1 cellular context compared by ENCODE assay signal in the genomic region with DNA sequence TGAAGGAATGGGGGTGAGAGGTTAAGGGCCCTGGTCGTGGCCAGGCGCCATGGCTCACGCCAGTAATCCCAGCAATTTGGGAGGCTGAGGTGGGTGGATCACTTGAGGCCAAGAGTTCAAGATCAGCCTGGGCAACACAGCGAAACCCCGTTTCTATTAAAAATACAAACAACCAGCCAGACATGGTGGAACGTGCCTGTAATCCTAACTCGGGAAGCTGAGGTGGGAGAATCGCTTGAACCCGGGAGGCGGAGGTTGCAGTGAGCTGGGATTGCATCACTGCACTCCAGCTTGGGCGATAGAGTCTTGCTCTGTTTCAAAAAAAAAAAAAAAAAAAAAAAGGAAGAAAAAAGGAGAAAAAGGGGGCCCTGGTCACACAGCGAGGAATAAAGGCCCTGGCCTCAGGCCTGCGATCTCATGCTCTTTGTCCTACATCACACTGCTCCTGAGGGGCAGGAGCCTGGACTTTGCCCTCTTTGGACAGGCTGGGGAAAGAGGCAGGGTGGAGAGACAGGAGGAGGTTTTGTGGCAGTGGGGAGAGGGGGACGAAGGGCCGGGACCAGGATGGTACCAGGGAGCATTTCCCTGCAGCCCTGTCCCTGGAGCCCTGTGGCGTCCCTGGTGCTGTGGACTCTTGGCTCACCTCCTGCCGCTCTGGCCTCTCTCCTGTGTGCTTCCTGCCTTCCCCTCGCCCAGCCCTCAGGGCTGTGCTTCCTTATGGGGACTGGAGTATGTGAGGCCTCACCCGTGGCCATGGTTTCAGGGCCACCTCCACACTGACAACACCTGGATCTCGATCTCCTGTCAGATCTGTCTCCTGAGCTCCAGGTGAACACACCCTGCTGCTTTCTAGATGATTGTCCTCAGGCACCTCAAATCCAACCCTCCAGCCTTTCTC.
TF ChIP-seq lines count a peak whose summit lies in the region.

No MANE protein-coding gene starts in this region.

TF ChIP-seq in HepG2, 621 proteins besides CTCF, POLR2A, EP300 and RAD21 (continues in another document):
- peak; percentile 97 for TF ChIP-seq POLR2G (IDR thresholded peaks at IDR 0.05; ENCODE audit: low read depth, low read length)
- TF ChIP-seq, protein P1, sequence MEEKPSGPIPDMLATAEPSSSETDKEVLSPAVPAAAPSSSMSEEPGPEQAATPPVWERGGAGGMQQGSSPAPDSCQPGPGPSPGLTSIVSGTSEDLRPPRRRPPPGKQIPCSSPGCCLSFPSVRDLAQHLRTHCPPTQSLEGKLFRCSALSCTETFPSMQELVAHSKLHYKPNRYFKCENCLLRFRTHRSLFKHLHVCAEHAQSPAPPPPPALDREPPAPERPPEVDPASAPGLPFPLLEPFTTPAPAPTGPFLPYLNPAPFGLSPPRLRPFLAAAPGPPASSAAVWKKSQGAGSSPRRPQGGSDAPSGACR (CRISPR knock-in tag; IDR thresholded peaks at IDR 0.05): peak; percentile 90
- TF ChIP-seq, protein P2, sequence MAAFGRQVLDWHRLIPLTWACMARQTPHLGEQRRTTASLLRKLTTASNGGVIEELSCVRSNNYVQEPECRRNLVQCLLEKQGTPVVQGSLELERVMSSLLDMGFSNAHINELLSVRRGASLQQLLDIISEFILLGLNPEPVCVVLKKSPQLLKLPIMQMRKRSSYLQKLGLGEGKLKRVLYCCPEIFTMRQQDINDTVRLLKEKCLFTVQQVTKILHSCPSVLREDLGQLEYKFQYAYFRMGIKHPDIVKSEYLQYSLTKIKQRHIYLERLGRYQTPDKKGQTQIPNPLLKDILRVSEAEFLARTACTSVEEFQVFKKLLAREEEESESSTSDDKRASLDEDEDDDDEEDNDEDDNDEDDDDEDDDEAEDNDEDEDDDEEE (CRISPR knock-in tag; IDR thresholded peaks at IDR 0.05): 0 out of 2 replicates have a peak, but pooled peaks have one; percentile 39
- no peak for TF ChIP-seq NONO (IDR thresholded peaks at IDR 0.05)
- peak; percentile 92 for TF ChIP-seq NONO (CRISPR knock-in tag; conservative IDR thresholded peaks at IDR 0.05)
- TF ChIP-seq POLR2AphosphoS5 (IDR thresholded peaks at IDR 0.05; ENCODE audit: low read depth, low read length): peak; percentile 81
- TF ChIP-seq STAT5B (CRISPR knock-in tag; IDR thresholded peaks at IDR 0.05): no peak
- 0 out of 2 replicates have a peak, but pooled peaks have one; percentile 72 for TF ChIP-seq ZNF782 (CRISPR knock-in tag; IDR thresholded peaks at IDR 0.05; ENCODE audit: borderline replicate concordance)
- TF ChIP-seq, protein P3, sequence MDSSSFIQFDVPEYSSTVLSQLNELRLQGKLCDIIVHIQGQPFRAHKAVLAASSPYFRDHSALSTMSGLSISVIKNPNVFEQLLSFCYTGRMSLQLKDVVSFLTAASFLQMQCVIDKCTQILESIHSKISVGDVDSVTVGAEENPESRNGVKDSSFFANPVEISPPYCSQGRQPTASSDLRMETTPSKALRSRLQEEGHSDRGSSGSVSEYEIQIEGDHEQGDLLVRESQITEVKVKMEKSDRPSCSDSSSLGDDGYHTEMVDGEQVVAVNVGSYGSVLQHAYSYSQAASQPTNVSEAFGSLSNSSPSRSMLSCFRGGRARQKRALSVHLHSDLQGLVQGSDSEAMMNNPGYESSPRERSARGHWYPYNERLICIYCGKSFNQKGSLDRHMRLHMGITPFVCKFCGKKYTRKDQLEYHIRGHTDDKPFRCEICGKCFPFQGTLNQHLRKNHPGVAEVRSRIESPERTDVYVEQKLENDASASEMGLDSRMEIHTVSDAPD (CRISPR knock-in tag; IDR thresholded peaks at IDR 0.05): no peak
- TF ChIP-seq SKI (IDR thresholded peaks at IDR 0.05; ENCODE audit: partially characterized antibody): no peak
- no peak for TF ChIP-seq SETDB1 (CRISPR knock-in tag; IDR thresholded peaks at IDR 0.05; ENCODE audit: borderline replicate concordance)
- no peak for TF ChIP-seq ZNF180 (CRISPR knock-in tag; IDR thresholded peaks at IDR 0.05; ENCODE audit: borderline replicate concordance, low read depth)
- peak; percentile 82; the same call in 1 of the 2 replicates for TF ChIP-seq ZNF546 (CRISPR knock-in tag; conservative IDR thresholded peaks at IDR 0.05)
- TF ChIP-seq, protein P4, sequence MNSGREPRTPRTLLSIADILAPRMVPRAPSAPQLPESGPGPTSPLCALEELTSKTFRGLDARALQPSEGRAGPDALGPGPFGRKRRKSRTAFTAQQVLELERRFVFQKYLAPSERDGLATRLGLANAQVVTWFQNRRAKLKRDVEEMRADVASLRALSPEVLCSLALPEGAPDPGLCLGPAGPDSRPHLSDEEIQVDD (CRISPR knock-in tag; IDR thresholded peaks at IDR 0.05; ENCODE audit: borderline replicate concordance): no peak
- TF ChIP-seq, protein P5, sequence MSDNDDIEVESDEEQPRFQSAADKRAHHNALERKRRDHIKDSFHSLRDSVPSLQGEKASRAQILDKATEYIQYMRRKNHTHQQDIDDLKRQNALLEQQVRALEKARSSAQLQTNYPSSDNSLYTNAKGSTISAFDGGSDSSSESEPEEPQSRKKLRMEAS (IDR thresholded peaks at IDR 0.05): peak; percentile 87
- 0 out of 2 replicates have a peak, but pooled peaks have one; percentile 68 for TF ChIP-seq CENPT (CRISPR knock-in tag; IDR thresholded peaks at IDR 0.05; ENCODE audit: low read depth)
- TF ChIP-seq, protein P6, sequence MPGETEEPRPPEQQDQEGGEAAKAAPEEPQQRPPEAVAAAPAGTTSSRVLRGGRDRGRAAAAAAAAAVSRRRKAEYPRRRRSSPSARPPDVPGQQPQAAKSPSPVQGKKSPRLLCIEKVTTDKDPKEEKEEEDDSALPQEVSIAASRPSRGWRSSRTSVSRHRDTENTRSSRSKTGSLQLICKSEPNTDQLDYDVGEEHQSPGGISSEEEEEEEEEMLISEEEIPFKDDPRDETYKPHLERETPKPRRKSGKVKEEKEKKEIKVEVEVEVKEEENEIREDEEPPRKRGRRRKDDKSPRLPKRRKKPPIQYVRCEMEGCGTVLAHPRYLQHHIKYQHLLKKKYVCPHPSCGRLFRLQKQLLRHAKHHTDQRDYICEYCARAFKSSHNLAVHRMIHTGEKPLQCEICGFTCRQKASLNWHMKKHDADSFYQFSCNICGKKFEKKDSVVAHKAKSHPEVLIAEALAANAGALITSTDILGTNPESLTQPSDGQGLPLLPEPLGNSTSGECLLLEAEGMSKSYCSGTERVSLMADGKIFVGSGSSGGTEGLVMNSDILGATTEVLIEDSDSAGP (CRISPR knock-in tag; IDR thresholded peaks at IDR 0.05; ENCODE audit: borderline replicate concordance): peak; percentile 77
- TF ChIP-seq RFXANK (CRISPR knock-in tag; IDR thresholded peaks at IDR 0.05): no peak
- peak; percentile 90; the same call in 1 of the 2 replicates for TF ChIP-seq DMAP1 (CRISPR knock-in tag; IDR thresholded peaks at IDR 0.05)
- TF ChIP-seq ETV5 (CRISPR knock-in tag; IDR thresholded peaks at IDR 0.05; ENCODE audit: borderline replicate concordance): peak; percentile 57; the same call in 1 of the 2 replicates
- TF ChIP-seq, protein P7, sequence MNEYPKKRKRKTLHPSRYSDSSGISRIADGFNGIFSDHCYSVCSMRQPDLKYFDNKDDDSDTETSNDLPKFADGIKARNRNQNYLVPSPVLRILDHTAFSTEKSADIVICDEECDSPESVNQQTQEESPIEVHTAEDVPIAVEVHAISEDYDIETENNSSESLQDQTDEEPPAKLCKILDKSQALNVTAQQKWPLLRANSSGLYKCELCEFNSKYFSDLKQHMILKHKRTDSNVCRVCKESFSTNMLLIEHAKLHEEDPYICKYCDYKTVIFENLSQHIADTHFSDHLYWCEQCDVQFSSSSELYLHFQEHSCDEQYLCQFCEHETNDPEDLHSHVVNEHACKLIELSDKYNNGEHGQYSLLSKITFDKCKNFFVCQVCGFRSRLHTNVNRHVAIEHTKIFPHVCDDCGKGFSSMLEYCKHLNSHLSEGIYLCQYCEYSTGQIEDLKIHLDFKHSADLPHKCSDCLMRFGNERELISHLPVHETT (CRISPR knock-in tag; conservative IDR thresholded peaks at IDR 0.05): 0 out of 2 replicates have a peak, but pooled peaks have one; percentile 22
- peak; percentile 67; the same call in 1 of the 2 replicates for TF ChIP-seq KDM5B (CRISPR knock-in tag; IDR thresholded peaks at IDR 0.05; ENCODE audit: borderline replicate concordance)
- 0 out of 2 replicates have a peak, but pooled peaks have one; percentile 26 for TF ChIP-seq ZNF468 (CRISPR knock-in tag; IDR thresholded peaks at IDR 0.05)
- TF ChIP-seq, protein P8, sequence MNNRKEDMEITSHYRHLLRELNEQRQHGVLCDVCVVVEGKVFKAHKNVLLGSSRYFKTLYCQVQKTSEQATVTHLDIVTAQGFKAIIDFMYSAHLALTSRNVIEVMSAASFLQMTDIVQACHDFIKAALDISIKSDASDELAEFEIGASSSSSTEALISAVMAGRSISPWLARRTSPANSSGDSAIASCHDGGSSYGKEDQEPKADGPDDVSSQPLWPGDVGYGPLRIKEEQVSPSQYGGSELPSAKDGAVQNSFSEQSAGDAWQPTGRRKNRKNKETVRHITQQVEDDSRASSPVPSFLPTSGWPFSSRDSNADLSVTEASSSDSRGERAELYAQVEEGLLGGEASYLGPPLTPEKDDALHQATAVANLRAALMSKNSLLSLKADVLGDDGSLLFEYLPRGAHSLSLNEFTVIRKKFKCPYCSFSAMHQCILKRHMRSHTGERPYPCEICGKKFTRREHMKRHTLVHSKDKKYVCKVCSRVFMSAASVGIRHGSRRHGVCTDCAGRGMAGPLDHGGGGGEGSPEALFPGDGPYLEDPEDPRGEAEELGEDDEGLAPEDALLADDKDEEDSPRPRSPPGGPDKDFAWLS (CRISPR knock-in tag; IDR thresholded peaks at IDR 0.05; ENCODE audit: borderline replicate concordance): 0 out of 2 replicates have a peak, but pooled peaks have one; percentile 70
- TF ChIP-seq, protein P9, sequence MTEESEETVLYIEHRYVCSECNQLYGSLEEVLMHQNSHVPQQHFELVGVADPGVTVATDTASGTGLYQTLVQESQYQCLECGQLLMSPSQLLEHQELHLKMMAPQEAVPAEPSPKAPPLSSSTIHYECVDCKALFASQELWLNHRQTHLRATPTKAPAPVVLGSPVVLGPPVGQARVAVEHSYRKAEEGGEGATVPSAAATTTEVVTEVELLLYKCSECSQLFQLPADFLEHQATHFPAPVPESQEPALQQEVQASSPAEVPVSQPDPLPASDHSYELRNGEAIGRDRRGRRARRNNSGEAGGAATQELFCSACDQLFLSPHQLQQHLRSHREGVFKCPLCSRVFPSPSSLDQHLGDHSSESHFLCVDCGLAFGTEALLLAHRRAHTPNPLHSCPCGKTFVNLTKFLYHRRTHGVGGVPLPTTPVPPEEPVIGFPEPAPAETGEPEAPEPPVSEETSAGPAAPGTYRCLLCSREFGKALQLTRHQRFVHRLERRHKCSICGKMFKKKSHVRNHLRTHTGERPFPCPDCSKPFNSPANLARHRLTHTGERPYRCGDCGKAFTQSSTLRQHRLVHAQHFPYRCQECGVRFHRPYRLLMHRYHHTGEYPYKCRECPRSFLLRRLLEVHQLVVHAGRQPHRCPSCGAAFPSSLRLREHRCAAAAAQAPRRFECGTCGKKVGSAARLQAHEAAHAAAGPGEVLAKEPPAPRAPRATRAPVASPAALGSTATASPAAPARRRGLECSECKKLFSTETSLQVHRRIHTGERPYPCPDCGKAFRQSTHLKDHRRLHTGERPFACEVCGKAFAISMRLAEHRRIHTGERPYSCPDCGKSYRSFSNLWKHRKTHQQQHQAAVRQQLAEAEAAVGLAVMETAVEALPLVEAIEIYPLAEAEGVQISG (CRISPR knock-in tag; IDR thresholded peaks at IDR 0.05): peak; percentile 87
- TF ChIP-seq SMAD1 (CRISPR knock-in tag; IDR thresholded peaks at IDR 0.05; ENCODE audit: borderline replicate concordance, low read depth): peak; percentile 78; the same call in 1 of the 2 replicates
- TF ChIP-seq MLLT10 (CRISPR knock-in tag; IDR thresholded peaks at IDR 0.05): no peak
- peak; percentile 38; the same call in 1 of the 2 replicates for TF ChIP-seq CCDC6 (CRISPR knock-in tag; IDR thresholded peaks at IDR 0.05)
- TF ChIP-seq ZNF790 (CRISPR knock-in tag; IDR thresholded peaks at IDR 0.05; ENCODE audit: borderline replicate concordance): no peak; the same call in 1 of the 2 replicates
- TF ChIP-seq FOXM1 (CRISPR knock-in tag; IDR thresholded peaks at IDR 0.05): no peak
- no peak for TF ChIP-seq CHD4 (IDR thresholded peaks at IDR 0.05; ENCODE audit: borderline replicate concordance, low read length)
- TF ChIP-seq, protein P10, sequence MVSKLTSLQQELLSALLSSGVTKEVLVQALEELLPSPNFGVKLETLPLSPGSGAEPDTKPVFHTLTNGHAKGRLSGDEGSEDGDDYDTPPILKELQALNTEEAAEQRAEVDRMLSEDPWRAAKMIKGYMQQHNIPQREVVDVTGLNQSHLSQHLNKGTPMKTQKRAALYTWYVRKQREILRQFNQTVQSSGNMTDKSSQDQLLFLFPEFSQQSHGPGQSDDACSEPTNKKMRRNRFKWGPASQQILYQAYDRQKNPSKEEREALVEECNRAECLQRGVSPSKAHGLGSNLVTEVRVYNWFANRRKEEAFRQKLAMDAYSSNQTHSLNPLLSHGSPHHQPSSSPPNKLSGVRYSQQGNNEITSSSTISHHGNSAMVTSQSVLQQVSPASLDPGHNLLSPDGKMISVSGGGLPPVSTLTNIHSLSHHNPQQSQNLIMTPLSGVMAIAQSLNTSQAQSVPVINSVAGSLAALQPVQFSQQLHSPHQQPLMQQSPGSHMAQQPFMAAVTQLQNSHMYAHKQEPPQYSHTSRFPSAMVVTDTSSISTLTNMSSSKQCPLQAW (CRISPR knock-in tag; IDR thresholded peaks at IDR 0.05): peak; percentile 81
- TF ChIP-seq, protein P11, sequence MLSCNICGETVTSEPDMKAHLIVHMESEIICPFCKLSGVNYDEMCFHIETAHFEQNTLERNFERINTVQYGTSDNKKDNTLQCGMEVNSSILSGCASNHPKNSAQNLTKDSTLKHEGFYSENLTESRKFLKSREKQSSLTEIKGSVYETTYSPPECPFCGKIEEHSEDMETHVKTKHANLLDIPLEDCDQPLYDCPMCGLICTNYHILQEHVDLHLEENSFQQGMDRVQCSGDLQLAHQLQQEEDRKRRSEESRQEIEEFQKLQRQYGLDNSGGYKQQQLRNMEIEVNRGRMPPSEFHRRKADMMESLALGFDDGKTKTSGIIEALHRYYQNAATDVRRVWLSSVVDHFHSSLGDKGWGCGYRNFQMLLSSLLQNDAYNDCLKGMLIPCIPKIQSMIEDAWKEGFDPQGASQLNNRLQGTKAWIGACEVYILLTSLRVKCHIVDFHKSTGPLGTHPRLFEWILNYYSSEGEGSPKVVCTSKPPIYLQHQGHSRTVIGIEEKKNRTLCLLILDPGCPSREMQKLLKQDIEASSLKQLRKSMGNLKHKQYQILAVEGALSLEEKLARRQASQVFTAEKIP (CRISPR knock-in tag; IDR thresholded peaks at IDR 0.05; ENCODE audit: borderline replicate concordance): no peak
- no peak for TF ChIP-seq KLF11 (CRISPR knock-in tag; IDR thresholded peaks at IDR 0.05)
